In genomic region chr10:12195281-12195602, GRCh38 we compare ENCODE assay signal across 8 cellular contexts. TPM values are rescaled to one million over a fixed set of nuclear protein-coding genes. Genes with fewer than 3 reads are reported as not detected.
DNase-seq lines count a peak whose midpoint lies in the region; ATAC-seq and TF ChIP-seq lines count a peak whose summit lies in the region.

No MANE protein-coding gene starts in this region.

- no peaks in the 10 kb centered on the region for H3K9me3 Mint-ChIP-seq in dendritic cell treated with granulocyte-macrophage colony-stimulating factor and Interleukin-4, amounts not matched to agents 40 ng/mL and 50 ng/mL, for 4 days
- H3K9me3 Mint-ChIP-seq in nephron progenitor cell, result no peaks in the 10 kb centered on the region

- H3K36me3 ChIP-seq in A673 (ENCODE audit: insufficient read depth, low read length, poor library complexity, severe bottlenecking) (peaks cover 17% of the 10 kb centered on the region), KOPT-K1 (ENCODE audit: insufficient read depth, low read length) (peaks cover 34% of the 10 kb centered on the region)

- H3K36me3 Mint-ChIP-seq in dendritic cell treated with granulocyte-macrophage colony-stimulating factor and Interleukin-4, amounts not matched to agents 40 ng/mL and 50 ng/mL, for 4 days (ENCODE audit: low read depth), result peaks cover 53% of the 10 kb centered on the region
- H3K36me3 Mint-ChIP-seq in nephron progenitor cell (ENCODE audit: low read depth), result peaks cover 17% of the 10 kb centered on the region

- DNase-seq in A673 (ENCODE audit: low spot score) (no peak), nephron progenitor cell (no peak), SW 1271 (lab: John Stamatoyannopoulos, UW) (no peak), NCI-H2227 (lab: John Stamatoyannopoulos, UW; ENCODE audit: unreplicated experiment) (no peak)

- ATAC-seq in GM19452 (IDR thresholded peaks at IDR 0.05; ENCODE audit: unreplicated experiment) (peak; percentile 7), GM18873 (IDR thresholded peaks at IDR 0.05; ENCODE audit: low FRiP score, unreplicated experiment) (no peak)

- H3K4me3 ChIP-seq in A673 (ENCODE audit: low read depth, low read length, poor library complexity, severe bottlenecking), result peak overlapping the region; percentile 93

- peak overlapping the region; percentile 95 for H3K4me3 Mint-ChIP-seq in dendritic cell treated with granulocyte-macrophage colony-stimulating factor and Interleukin-4, amounts not matched to agents 40 ng/mL and 50 ng/mL, for 4 days
- H3K4me3 Mint-ChIP-seq in nephron progenitor cell, result peak overlapping the region; percentile 97

- POLR2A ChIA-PET in A673 (lab: Charles Lee; ENCODE audit: low non-redundant PET), result no interaction called here

- TF ChIP-seq CTCF in A673 (conservative IDR thresholded peaks at IDR 0.05; ENCODE audit: low read depth, low read length), result no peak
- TF ChIP-seq CTCF in nephron progenitor cell (IDR thresholded peaks at IDR 0.05), result no peak

- TSS peak; percentile 60 for BruUV-seq in A673 (replicated peaks; lab: Mats Ljungman, UMichigan)

- CTCF ChIA-PET in A673 (lab: Charles Lee), result no interaction called here

- peak overlapping the region; percentile 98 for H3K27ac ChIP-seq in A673 (ENCODE audit: low read depth, low read length, poor library complexity, severe bottlenecking)
- H3K27ac ChIP-seq in KOPT-K1 (ENCODE audit: low read depth, low read length, poor library complexity, severe bottlenecking), result peak overlapping the region; percentile 92

- intact Hi-C loops in A673 (cut with micrococcal nuclease; ENCODE audit: unreplicated experiment), result no loop called here
- intact Hi-C loops in dendritic cell treated with granulocyte-macrophage colony-stimulating factor and Interleukin-4, amounts not matched to agents 40 ng/mL and 50 ng/mL, for 4 days (cut with micrococcal nuclease), result loop anchor here (5.0 kb wide), 2 partner anchors 68 to 517 kb away; partner anchors contain the start of gene SEC61A2

- peaks cover 58% of the 10 kb centered on the region for H3K4me1 Mint-ChIP-seq in dendritic cell treated with granulocyte-macrophage colony-stimulating factor and Interleukin-4, amounts not matched to agents 40 ng/mL and 50 ng/mL, for 4 days (ENCODE audit: low read depth)
- H3K4me1 Mint-ChIP-seq in nephron progenitor cell, result peaks cover 46% of the 10 kb centered on the region

- peaks cover 23% of the 10 kb centered on the region for H3K4me1 ChIP-seq in A673 (ENCODE audit: insufficient read depth, low read length, poor library complexity, severe bottlenecking)

- H3K27ac Mint-ChIP-seq in dendritic cell treated with granulocyte-macrophage colony-stimulating factor and Interleukin-4, amounts not matched to agents 40 ng/mL and 50 ng/mL, for 4 days, result peak overlapping the region; percentile 95
- H3K27ac Mint-ChIP-seq in nephron progenitor cell, result peak overlapping the region; percentile 97

- H3K27me3 ChIP-seq in A673 (replicated peaks; ENCODE audit: insufficient read depth, low read depth, low read length, poor library complexity), result no peaks in the 10 kb centered on the region

- H3K9me3 ChIP-seq in A673 (ENCODE audit: low read depth, low read length, poor library complexity, severe bottlenecking), result no peaks in the 10 kb centered on the region
- no peaks in the 10 kb centered on the region for H3K9me3 ChIP-seq in KOPT-K1 (ENCODE audit: insufficient read depth, low read length, poor library complexity, severe bottlenecking)

- H3K27me3 Mint-ChIP-seq in dendritic cell treated with granulocyte-macrophage colony-stimulating factor and Interleukin-4, amounts not matched to agents 40 ng/mL and 50 ng/mL, for 4 days, result no peaks in the 10 kb centered on the region
- H3K27me3 Mint-ChIP-seq in nephron progenitor cell (ENCODE audit: low read depth, poor library complexity), result no peaks in the 10 kb centered on the region

RNA-seq across cellular contexts. Expression of gene NUDT5, which starts 0.4 kb away (rescaled TPM):
- total RNA-seq in A673 (2021), result 133 and 137 TPM in 2 replicates

RNA-seq across cellular contexts. Expression of gene CDC123, which starts 0.7 kb away (rescaled TPM):
- 189 and 207 TPM in 2 replicates for total RNA-seq in A673 (2021)
